Comparison of ENCODE assay signal across 1 cellular context in the genomic region with DNA sequence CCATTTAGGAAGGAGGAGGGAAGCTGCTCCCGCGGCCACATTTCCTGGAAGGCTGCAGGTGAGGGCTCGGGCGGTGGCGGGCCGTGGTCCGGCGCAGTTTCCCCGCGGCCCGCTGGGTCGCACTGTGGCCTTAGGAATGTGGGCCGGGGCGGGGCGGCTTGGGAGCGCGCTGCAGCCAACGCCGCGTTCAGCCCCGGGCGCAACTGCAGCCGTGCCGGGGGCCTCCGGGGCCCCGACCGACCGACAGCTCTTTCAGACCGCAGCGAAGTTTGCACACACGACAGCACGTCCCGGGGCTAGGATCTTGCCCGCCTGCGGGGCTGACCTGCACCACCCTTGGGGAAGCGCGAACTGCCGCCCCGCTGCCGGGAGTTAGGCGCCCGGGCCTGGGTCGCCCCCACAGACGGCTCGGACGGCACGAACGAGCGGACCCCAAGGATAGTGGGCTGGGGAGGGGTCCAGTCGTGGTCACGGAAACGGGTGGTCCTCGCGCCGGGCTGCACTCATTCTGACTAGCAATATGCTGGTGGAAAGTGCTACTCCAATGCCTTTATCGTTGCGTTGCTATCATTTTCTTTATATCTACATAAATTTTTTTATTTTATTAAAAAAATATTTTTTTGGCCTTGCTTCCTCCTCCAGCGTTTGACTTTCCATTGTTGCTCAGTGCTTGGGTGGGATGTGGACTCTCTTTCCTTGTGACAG.
TF ChIP-seq lines count a peak whose summit lies in the region.

No MANE protein-coding gene starts in this region.

TF ChIP-seq in HepG2, 621 proteins besides CTCF, POLR2A, EP300 and RAD21 (continued from another document and continues in another):
- TF ChIP-seq, protein P1, sequence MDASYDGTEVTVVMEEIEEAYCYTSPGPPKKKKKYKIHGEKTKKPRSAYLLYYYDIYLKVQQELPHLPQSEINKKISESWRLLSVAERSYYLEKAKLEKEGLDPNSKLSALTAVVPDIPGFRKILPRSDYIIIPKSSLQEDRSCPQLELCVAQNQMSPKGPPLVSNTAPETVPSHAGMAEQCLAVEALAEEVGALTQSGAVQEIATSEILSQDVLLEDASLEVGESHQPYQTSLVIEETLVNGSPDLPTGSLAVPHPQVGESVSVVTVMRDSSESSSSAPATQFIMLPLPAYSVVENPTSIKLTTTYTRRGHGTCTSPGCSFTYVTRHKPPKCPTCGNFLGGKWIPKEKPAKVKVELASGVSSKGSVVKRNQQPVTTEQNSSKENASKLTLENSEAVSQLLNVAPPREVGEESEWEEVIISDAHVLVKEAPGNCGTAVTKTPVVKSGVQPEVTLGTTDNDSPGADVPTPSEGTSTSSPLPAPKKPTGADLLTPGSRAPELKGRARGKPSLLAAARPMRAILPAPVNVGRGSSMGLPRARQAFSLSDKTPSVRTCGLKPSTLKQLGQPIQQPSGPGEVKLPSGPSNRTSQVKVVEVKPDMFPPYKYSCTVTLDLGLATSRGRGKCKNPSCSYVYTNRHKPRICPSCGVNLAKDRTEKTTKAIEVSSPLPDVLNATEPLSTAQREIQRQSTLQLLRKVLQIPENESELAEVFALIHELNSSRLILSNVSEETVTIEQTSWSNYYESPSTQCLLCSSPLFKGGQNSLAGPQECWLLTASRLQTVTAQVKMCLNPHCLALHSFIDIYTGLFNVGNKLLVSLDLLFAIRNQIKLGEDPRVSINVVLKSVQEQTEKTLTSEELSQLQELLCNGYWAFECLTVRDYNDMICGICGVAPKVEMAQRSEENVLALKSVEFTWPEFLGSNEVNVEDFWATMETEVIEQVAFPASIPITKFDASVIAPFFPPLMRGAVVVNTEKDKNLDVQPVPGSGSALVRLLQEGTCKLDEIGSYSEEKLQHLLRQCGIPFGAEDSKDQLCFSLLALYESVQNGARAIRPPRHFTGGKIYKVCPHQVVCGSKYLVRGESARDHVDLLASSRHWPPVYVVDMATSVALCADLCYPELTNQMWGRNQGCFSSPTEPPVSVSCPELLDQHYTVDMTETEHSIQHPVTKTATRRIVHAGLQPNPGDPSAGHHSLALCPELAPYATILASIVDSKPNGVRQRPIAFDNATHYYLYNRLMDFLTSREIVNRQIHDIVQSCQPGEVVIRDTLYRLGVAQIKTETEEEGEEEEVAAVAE (CRISPR knock-in tag; IDR thresholded peaks at IDR 0.05; ENCODE audit: borderline replicate concordance), result no peak
- TF ChIP-seq ZNF747 (CRISPR knock-in tag; IDR thresholded peaks at IDR 0.05; ENCODE audit: borderline replicate concordance) (0 out of 2 replicates have a peak, but pooled peaks have one; percentile 21), MYC (CRISPR knock-in tag; IDR thresholded peaks at IDR 0.05; ENCODE audit: borderline replicate concordance) (peak; percentile 49; the same call in 1 of the 2 replicates), RBFOX2 (IDR thresholded peaks at IDR 0.05; ENCODE audit: low read depth, low read length) (no peak), GABPB1 (CRISPR knock-in tag; IDR thresholded peaks at IDR 0.05) (peak; percentile 71; the same call in 1 of the 2 replicates), HNF4A (CRISPR knock-in tag; IDR thresholded peaks at IDR 0.05) (no peak), AHR (CRISPR knock-in tag; IDR thresholded peaks at IDR 0.05) (0 out of 2 replicates have a peak, but pooled peaks have one; percentile 57), FIP1L1 (IDR thresholded peaks at IDR 0.05; ENCODE audit: borderline replicate concordance, insufficient read depth, low read depth, low read length) (no peak), ZNF382 (CRISPR knock-in tag; IDR thresholded peaks at IDR 0.05; ENCODE audit: borderline replicate concordance) (no peak), RBAK (CRISPR knock-in tag; IDR thresholded peaks at IDR 0.05) (no peak), NFE2L2 (IDR thresholded peaks at IDR 0.05; ENCODE audit: low read length) (no peak), MED8 (CRISPR knock-in tag; IDR thresholded peaks at IDR 0.05; ENCODE audit: insufficient replicate concordance) (no peak), DNMT1 (CRISPR knock-in tag; IDR thresholded peaks at IDR 0.05) (peak; percentile 96), ARNT2 (CRISPR knock-in tag; IDR thresholded peaks at IDR 0.05; ENCODE audit: low read depth) (peak; percentile 69; the same call in 1 of the 2 replicates), ARID2 (CRISPR knock-in tag; IDR thresholded peaks at IDR 0.05; ENCODE audit: borderline replicate concordance) (peak; percentile 85; the same call in 1 of the 2 replicates), ZNF891 (CRISPR knock-in tag; IDR thresholded peaks at IDR 0.05) (peak; percentile 65; the same call in 1 of the 2 replicates), ZNF83 (CRISPR knock-in tag; IDR thresholded peaks at IDR 0.05; ENCODE audit: borderline replicate concordance) (peak; percentile 49; the same call in 1 of the 2 replicates)
- TF ChIP-seq, protein P2, sequence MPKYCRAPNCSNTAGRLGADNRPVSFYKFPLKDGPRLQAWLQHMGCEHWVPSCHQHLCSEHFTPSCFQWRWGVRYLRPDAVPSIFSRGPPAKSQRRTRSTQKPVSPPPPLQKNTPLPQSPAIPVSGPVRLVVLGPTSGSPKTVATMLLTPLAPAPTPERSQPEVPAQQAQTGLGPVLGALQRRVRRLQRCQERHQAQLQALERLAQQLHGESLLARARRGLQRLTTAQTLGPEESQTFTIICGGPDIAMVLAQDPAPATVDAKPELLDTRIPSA (CRISPR knock-in tag; IDR thresholded peaks at IDR 0.05; ENCODE audit: borderline replicate concordance), result no peak
- TF ChIP-seq, protein P3, sequence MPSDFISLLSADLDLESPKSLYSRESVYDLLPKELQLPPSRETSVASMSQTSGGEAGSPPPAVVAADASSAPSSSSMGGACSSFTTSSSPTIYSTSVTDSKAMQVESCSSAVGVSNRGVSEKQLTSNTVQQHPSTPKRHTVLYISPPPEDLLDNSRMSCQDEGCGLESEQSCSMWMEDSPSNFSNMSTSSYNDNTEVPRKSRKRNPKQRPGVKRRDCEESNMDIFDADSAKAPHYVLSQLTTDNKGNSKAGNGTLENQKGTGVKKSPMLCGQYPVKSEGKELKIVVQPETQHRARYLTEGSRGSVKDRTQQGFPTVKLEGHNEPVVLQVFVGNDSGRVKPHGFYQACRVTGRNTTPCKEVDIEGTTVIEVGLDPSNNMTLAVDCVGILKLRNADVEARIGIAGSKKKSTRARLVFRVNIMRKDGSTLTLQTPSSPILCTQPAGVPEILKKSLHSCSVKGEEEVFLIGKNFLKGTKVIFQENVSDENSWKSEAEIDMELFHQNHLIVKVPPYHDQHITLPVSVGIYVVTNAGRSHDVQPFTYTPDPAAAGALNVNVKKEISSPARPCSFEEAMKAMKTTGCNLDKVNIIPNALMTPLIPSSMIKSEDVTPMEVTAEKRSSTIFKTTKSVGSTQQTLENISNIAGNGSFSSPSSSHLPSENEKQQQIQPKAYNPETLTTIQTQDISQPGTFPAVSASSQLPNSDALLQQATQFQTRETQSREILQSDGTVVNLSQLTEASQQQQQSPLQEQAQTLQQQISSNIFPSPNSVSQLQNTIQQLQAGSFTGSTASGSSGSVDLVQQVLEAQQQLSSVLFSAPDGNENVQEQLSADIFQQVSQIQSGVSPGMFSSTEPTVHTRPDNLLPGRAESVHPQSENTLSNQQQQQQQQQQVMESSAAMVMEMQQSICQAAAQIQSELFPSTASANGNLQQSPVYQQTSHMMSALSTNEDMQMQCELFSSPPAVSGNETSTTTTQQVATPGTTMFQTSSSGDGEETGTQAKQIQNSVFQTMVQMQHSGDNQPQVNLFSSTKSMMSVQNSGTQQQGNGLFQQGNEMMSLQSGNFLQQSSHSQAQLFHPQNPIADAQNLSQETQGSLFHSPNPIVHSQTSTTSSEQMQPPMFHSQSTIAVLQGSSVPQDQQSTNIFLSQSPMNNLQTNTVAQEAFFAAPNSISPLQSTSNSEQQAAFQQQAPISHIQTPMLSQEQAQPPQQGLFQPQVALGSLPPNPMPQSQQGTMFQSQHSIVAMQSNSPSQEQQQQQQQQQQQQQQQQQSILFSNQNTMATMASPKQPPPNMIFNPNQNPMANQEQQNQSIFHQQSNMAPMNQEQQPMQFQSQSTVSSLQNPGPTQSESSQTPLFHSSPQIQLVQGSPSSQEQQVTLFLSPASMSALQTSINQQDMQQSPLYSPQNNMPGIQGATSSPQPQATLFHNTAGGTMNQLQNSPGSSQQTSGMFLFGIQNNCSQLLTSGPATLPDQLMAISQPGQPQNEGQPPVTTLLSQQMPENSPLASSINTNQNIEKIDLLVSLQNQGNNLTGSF (CRISPR knock-in tag; IDR thresholded peaks at IDR 0.05), result 0 out of 2 replicates have a peak, but pooled peaks have one; percentile 46
- TF ChIP-seq, protein P4, sequence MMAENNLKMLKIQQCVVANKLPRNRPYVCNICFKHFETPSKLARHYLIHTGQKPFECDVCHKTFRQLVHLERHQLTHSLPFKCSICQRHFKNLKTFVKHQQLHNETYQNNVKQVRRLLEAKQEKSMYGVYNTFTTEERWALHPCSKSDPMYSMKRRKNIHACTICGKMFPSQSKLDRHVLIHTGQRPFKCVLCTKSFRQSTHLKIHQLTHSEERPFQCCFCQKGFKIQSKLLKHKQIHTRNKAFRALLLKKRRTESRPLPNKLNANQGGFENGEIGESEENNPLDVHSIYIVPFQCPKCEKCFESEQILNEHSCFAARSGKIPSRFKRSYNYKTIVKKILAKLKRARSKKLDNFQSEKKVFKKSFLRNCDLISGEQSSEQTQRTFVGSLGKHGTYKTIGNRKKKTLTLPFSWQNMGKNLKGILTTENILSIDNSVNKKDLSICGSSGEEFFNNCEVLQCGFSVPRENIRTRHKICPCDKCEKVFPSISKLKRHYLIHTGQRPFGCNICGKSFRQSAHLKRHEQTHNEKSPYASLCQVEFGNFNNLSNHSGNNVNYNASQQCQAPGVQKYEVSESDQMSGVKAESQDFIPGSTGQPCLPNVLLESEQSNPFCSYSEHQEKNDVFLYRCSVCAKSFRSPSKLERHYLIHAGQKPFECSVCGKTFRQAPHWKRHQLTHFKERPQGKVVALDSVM (CRISPR knock-in tag; IDR thresholded peaks at IDR 0.05), result no peak
- TF ChIP-seq, protein P5, sequence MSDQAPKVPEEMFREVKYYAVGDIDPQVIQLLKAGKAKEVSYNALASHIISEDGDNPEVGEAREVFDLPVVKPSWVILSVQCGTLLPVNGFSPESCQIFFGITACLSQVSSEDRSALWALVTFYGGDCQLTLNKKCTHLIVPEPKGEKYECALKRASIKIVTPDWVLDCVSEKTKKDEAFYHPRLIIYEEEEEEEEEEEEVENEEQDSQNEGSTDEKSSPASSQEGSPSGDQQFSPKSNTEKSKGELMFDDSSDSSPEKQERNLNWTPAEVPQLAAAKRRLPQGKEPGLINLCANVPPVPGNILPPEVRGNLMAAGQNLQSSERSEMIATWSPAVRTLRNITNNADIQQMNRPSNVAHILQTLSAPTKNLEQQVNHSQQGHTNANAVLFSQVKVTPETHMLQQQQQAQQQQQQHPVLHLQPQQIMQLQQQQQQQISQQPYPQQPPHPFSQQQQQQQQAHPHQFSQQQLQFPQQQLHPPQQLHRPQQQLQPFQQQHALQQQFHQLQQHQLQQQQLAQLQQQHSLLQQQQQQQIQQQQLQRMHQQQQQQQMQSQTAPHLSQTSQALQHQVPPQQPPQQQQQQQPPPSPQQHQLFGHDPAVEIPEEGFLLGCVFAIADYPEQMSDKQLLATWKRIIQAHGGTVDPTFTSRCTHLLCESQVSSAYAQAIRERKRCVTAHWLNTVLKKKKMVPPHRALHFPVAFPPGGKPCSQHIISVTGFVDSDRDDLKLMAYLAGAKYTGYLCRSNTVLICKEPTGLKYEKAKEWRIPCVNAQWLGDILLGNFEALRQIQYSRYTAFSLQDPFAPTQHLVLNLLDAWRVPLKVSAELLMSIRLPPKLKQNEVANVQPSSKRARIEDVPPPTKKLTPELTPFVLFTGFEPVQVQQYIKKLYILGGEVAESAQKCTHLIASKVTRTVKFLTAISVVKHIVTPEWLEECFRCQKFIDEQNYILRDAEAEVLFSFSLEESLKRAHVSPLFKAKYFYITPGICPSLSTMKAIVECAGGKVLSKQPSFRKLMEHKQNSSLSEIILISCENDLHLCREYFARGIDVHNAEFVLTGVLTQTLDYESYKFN (CRISPR knock-in tag; conservative IDR thresholded peaks at IDR 0.05), result peak; percentile 33; the same call in 1 of the 2 replicates
- TF ChIP-seq, protein P6, sequence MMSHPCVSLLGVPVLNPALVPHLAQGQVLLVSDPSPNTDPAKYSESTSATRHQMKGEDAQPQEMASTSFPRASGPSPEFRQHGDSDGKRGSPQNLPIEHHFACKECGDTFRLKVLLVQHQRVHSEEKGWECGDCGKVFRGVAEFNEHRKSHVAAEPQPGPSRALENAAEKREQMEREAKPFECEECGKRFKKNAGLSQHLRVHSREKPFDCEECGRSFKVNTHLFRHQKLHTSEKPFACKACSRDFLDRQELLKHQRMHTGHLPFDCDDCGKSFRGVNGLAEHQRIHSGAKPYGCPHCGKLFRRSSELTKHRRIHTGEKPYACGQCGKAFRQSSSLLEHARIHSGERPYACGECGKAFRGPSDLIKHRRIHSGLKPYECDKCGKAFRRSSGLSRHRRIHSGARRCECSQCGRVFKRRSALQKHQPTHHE (CRISPR knock-in tag; IDR thresholded peaks at IDR 0.05; ENCODE audit: borderline replicate concordance), result peak; percentile 73; the same call in 1 of the 2 replicates
- TF ChIP-seq, protein P7, sequence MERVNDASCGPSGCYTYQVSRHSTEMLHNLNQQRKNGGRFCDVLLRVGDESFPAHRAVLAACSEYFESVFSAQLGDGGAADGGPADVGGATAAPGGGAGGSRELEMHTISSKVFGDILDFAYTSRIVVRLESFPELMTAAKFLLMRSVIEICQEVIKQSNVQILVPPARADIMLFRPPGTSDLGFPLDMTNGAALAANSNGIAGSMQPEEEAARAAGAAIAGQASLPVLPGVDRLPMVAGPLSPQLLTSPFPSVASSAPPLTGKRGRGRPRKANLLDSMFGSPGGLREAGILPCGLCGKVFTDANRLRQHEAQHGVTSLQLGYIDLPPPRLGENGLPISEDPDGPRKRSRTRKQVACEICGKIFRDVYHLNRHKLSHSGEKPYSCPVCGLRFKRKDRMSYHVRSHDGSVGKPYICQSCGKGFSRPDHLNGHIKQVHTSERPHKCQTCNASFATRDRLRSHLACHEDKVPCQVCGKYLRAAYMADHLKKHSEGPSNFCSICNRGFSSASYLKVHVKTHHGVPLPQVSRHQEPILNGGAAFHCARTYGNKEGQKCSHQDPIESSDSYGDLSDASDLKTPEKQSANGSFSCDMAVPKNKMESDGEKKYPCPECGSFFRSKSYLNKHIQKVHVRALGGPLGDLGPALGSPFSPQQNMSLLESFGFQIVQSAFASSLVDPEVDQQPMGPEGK (CRISPR knock-in tag; IDR thresholded peaks at IDR 0.05), result peak; percentile 79
- TF ChIP-seq, protein P8, sequence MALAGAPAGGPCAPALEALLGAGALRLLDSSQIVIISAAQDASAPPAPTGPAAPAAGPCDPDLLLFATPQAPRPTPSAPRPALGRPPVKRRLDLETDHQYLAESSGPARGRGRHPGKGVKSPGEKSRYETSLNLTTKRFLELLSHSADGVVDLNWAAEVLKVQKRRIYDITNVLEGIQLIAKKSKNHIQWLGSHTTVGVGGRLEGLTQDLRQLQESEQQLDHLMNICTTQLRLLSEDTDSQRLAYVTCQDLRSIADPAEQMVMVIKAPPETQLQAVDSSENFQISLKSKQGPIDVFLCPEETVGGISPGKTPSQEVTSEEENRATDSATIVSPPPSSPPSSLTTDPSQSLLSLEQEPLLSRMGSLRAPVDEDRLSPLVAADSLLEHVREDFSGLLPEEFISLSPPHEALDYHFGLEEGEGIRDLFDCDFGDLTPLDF (CRISPR knock-in tag; IDR thresholded peaks at IDR 0.05), result 0 out of 2 replicates have a peak, but pooled peaks have one; percentile 48
- TF ChIP-seq, protein P9, sequence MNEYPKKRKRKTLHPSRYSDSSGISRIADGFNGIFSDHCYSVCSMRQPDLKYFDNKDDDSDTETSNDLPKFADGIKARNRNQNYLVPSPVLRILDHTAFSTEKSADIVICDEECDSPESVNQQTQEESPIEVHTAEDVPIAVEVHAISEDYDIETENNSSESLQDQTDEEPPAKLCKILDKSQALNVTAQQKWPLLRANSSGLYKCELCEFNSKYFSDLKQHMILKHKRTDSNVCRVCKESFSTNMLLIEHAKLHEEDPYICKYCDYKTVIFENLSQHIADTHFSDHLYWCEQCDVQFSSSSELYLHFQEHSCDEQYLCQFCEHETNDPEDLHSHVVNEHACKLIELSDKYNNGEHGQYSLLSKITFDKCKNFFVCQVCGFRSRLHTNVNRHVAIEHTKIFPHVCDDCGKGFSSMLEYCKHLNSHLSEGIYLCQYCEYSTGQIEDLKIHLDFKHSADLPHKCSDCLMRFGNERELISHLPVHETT (CRISPR knock-in tag; conservative IDR thresholded peaks at IDR 0.05), result 0 out of 2 replicates have a peak, but pooled peaks have one; percentile 25
